1 cellular context compared by ENCODE assay signal in the genomic region with DNA sequence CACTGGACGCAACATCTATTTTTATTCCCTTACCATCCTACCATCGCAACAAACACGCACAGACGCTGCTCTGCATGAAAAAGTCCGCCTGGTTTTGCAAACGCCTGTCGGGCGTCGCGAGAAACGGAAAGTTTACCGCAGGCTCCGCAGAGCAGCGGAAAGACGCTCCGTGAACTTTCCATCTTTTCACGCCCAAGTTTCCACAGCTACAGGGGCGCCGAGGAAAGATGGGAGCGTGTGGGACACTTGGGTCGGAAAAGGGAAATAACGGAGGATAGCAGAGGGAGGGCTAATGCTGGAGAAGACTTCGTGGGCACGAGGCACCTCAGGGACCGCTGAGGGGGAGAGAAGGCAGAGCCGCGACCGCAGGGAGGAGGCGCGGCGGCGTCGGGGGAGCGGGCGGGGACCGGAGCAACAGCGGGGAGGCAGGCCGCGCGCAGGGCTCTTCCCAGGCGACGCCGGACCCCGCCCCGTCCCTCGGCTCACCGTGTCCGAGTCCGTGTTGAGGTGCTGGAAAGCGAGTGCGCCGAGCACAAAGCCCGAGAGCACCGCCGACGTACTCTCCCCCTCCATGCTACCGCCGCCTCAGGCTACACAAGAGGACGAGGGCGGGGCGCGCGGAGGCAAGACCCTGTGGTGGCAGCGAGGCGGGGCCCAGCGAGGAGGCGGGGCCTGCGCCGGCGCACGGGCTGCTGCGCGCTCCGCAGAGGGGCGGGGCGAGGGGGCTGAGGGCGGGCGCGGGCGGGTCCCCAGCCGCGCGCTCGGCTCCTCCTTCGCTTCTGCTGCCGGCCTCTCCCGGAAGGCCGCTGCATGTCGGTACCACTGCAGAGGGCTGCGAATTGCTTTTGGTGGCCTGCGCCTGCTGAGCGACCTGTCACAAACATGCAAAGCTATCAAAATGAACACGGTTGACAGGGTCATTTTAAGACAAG.
TF ChIP-seq lines count a peak whose summit lies in the region.

A gene (minus strand): TSS at position 601 of the 932 bp plus-strand sequence. CDS start 28 bp downstream, at position 573.

TF ChIP-seq in WTC11, 78 proteins besides CTCF, POLR2A, EP300 and RAD21 (continued from another document):
- TF ChIP-seq, protein P1, sequence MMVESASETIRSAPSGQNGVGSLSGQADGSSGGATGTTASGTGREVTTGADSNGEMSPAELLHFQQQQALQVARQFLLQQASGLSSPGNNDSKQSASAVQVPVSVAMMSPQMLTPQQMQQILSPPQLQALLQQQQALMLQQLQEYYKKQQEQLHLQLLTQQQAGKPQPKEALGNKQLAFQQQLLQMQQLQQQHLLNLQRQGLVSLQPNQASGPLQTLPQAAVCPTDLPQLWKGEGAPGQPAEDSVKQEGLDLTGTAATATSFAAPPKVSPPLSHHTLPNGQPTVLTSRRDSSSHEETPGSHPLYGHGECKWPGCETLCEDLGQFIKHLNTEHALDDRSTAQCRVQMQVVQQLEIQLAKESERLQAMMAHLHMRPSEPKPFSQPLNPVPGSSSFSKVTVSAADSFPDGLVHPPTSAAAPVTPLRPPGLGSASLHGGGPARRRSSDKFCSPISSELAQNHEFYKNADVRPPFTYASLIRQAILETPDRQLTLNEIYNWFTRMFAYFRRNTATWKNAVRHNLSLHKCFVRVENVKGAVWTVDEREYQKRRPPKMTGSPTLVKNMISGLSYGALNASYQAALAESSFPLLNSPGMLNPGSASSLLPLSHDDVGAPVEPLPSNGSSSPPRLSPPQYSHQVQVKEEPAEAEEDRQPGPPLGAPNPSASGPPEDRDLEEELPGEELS (CRISPR knock-in tag; IDR thresholded peaks at IDR 0.05) = peak; percentile 23; the same call in 1 of the 2 replicates
- TF ChIP-seq SMAD3 (CRISPR knock-in tag; IDR thresholded peaks at IDR 0.05; ENCODE audit: borderline replicate concordance) (peak; percentile 81; the same call in 1 of the 2 replicates), CREB1 (CRISPR knock-in tag; IDR thresholded peaks at IDR 0.05) (peak; percentile 82; the same call in 1 of the 2 replicates), ZNF138 (CRISPR knock-in tag; conservative IDR thresholded peaks at IDR 0.05) (peak; percentile 81; the same call in 1 of the 2 replicates)
- TF ChIP-seq, protein P2, sequence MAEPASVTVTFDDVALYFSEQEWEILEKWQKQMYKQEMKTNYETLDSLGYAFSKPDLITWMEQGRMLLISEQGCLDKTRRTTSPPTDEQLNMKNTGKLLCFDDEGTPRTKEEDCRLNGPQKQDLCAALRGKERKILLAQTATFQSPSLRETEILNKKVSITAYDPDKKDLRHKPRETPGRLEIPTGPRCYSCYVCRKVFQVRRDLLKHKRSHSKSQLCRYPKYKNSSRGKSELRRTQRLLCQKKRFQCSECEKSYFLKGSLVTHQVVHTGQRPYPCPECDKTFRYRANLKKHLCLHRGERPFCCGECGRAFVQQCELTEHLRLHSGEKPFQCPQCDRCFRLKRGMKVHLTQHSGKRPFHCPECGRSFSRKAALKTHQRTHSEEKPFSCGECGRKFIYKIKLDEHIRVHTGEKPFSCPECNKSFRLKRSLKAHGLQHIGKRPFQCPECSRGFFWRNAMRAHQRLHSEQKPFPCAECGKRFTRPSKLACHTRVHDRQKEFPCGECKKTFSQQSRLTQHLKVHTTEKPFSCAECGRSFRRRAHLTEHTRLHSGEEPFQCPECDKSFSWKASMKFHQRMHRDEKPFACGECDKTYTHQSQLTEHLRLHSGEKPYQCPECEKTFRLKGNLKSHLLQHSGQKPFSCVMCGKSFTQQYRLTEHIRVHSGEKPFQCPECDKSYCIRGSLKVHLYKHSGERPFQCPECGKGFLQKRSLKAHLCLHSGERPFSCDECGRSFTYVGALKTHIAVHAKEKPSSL (CRISPR knock-in tag; conservative IDR thresholded peaks at IDR 0.05) = no peak
